Comparison of ENCODE assay signal across 13 cellular contexts in the genomic region with DNA sequence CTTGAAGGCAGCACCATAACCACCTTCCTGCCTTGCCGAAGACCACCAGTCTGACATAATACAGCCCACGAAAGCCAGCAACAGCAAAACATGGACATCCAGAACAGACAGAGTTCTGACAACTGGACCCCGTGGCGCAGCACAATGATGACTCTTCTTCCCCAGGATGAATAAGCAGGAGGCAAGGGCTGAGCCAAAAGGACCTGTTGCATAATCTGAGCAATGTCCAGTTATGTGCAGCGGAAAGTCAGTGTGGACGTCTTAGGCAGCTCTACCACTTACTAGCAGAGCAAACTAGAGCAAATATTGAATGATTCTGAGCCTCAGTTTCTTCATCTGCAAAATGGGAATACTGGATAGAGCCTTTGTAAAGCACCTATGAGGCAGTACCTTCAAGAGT.
"Had no signal": no experiment of that assay in that cellular context is flagged by ENCODE, and none has a peak within 500 bp of the region (broad histone marks: within the 10 kb centered on the region; RNA-seq: fewer than 3 reads in every experiment).

No MANE protein-coding gene starts in this region.

- H3K27ac ChIP-seq: neural progenitor cell, ovary had no signal

- DNase-seq: activated CD4-positive, alpha-beta T cell treated with anti-CD3 and anti-CD28 coated beads, Interleukin-2, amount 50 U/mL, for 1 hour; activated naive CD4-positive, alpha-beta T cell treated with anti-CD3 and anti-CD28 coated beads for 36 hours; glutamatergic neuron; hypothalamus; kidney; ovary; stimulated activated CD4-positive, alpha-beta T cell treated with anti-CD3 and anti-CD28 coated beads, Interleukin-2, amount 100 ng/mL, for 48 hours; stimulated activated naive CD4-positive, alpha-beta T cell; SW 1271; trophoblast cell had no signal

- H3K9me3 ChIP-seq: ovary had no signal

- H3K27me3 ChIP-seq: neural progenitor cell, ovary had no signal

- H3K36me3 Mint-ChIP-seq: mesothelial cell of epicardium, neural progenitor cell had no signal

- H3K9me3 Mint-ChIP-seq: activated naive CD4-positive, alpha-beta T cell treated with anti-CD3 and anti-CD28 coated beads for 36 hours; activated T-helper 2 cell treated with anti-CD3 and anti-CD28 coated beads, Interferon-gamma antibody, Interleukin-2, Interleukin-4, amounts not matched to agents 10 μg/mL and 5 μg/mL and 100 μg/mL, durations not matched to agents 14 hours and 24 hours and 36 hours; mesothelial cell of epicardium; neural progenitor cell had no signal

- H3K27ac Mint-ChIP-seq: activated naive CD4-positive, alpha-beta T cell treated with anti-CD3 and anti-CD28 coated beads for 36 hours; activated T-helper 2 cell treated with anti-CD3 and anti-CD28 coated beads, Interferon-gamma antibody, Interleukin-2, Interleukin-4, amounts not matched to agents 10 μg/mL and 5 μg/mL and 100 μg/mL, durations not matched to agents 14 hours and 24 hours and 36 hours; mesothelial cell of epicardium; neural progenitor cell had no signal

- H3K4me3 Mint-ChIP-seq: activated naive CD4-positive, alpha-beta T cell treated with anti-CD3 and anti-CD28 coated beads for 36 hours; mesothelial cell of epicardium; neural progenitor cell had no signal

- H3K4me3 ChIP-seq: neural progenitor cell, ovary had no signal

- H3K36me3 ChIP-seq: neural progenitor cell, ovary had no signal
